In the genomic region with DNA sequence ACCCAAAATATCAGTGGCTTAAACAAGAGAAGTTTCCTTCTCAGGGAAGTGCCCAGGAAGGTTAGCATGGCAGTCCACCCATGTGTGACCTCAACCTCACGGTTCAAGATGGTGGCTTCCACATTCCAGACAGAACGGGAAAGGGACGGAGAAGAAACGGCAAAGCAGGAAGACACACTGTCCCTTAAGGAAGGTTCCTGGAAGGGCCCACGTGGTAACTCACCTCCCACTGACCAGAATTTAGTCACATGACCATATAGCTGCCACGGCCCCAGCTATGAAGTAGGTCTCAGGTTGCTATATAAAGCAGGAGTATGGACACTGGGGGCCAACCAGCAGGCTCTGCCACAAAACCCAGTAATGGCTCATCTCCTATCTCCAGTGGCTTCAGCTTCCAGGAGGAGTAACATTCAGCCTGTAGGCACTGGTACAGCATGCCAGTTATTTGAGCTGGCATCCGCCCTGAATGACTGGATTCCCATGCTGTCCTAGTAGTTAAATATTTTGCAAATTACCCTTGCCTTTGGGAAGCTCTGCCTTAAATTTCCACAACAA, we compare ENCODE assay signal across 9 cellular contexts.
DNase-seq lines count a peak whose midpoint lies in the region; ATAC-seq, FAIRE-seq and TF ChIP-seq lines count a peak whose summit lies in the region.
"Had no signal": no experiment of that assay in that cellular context is flagged by ENCODE, and none has a peak within 500 bp of the region (broad histone marks: within the 10 kb centered on the region; RNA-seq: fewer than 3 reads in every experiment).

No MANE protein-coding gene starts in this region.

- peaks cover 52% of the 10 kb centered on the region for H4K20me1 ChIP-seq in HepG2 (ENCODE audit: insufficient read depth, low read length)
- peaks cover 5% of the 10 kb centered on the region; the same call in 1 of the 2 replicates for H4K20me1 ChIP-seq in K562 (replicated peaks; ENCODE audit: control insufficient read depth, insufficient read depth, low read length)

- H3K27ac ChIP-seq in liver (ENCODE audit: low read depth in 1 of 2, low read length in 2 of 2), result peak overlapping the region; percentile 68 to 77
- no peak overlapping the region for H3K27ac ChIP-seq in HepG2 (ENCODE audit: extremely low read length, insufficient read depth, low read length)
- H3K27ac ChIP-seq in K562 (ENCODE audit: extremely low read depth, low read depth, low read length), result peak overlapping the region; percentile 23; the same call in 2 of the 3 replicates
- H3K27ac ChIP-seq in lung (ENCODE audit: low read depth in 1 of 2, low read length in 1 of 2), result peak overlapping the region; percentile 15 to 90
- peak overlapping the region; percentile 65 for H3K27ac ChIP-seq in vagina

- TF ChIP-seq POLR2A in HepG2 (IDR thresholded peaks at IDR 0.05; ENCODE audit: insufficient read depth in 1 of 2, low read depth in 2 of 2, low read length in 2 of 2) (no peak), K562 (conservative IDR thresholded peaks at IDR 0.05) (no peak), vagina (IDR thresholded peaks at IDR 0.05) (no peak)

- intact Hi-C loops in HepG2 (cut with micrococcal nuclease; ENCODE audit: unreplicated experiment) (no loop called here), K562 (cut with micrococcal nuclease) (no loop called here), vagina (cut with DNase I) (no loop called here)

- ATAC-seq in HepG2 (no peak), K562 (peak; percentile 55), lung (ENCODE audit: insufficient read depth, low FRiP score) (no peak), GM21619 (IDR thresholded peaks at IDR 0.05; ENCODE audit: unreplicated experiment) (no peak)

- no peaks in the 10 kb centered on the region for H3K9me1 ChIP-seq in K562 (ENCODE audit: control insufficient read depth, insufficient read depth, low read length)

- H3K4me2 ChIP-seq in HepG2 (ENCODE audit: low read depth, low read length) (no peak overlapping the region), K562 (ENCODE audit: insufficient read depth, low read length) (peak overlapping the region; percentile 68)

- POLR2A ChIA-PET in HepG2 (lab: Yijun Ruan, JAX) (no interaction called here), K562 (lab: Yijun Ruan, JAX) (interaction anchor here (0.5 to 1.0 kb wide), 5 partner anchors 10 to 769 kb away, joined by 3 to 5 read pairs (median 3); no protein-coding TSS in a partner anchor)

- CTCF ChIA-PET in HepG2 (lab: Yijun Ruan, JAX; ENCODE audit: low intra/inter-chr PET ratio, low total read pairs), result no interaction called here
- CTCF ChIA-PET in K562 (lab: Yijun Ruan, JAX; ENCODE audit: low intra/inter-chr PET ratio), result no interaction called here

- H3K36me3 ChIP-seq in liver (ENCODE audit: control insufficient read depth in 4 of 4, insufficient read depth in 3 of 4, low read depth in 1 of 4, low read length in 3 of 4) (no peaks in the 10 kb centered on the region), HepG2 (replicated peaks in 1 of 2; ENCODE audit: control insufficient read depth in 1 of 2, insufficient read depth in 2 of 2, low read length in 2 of 2) (no peaks in the 10 kb centered on the region; a peak in 1 of 5 replicates), K562 (ENCODE audit: control insufficient read depth, insufficient read depth, low read length) (no peaks in the 10 kb centered on the region), lung (ENCODE audit: control insufficient read depth in 2 of 2, insufficient read depth in 2 of 2, low read length in 2 of 2) (no peaks in the 10 kb centered on the region), vagina (no peaks in the 10 kb centered on the region)

- H3K4me3 ChIP-seq in liver (ENCODE audit: low read depth in 1 of 3, low read length in 3 of 3) (no peak overlapping the region), HepG2 (replicated peaks in 1 of 3; ENCODE audit: insufficient read depth in 1 of 3, low read depth in 2 of 3, low read length in 3 of 3) (no peak overlapping the region), K562 (no peak overlapping the region), lung (no peak overlapping the region), vagina (no peak overlapping the region)

- H3K9me3 ChIP-seq in liver (ENCODE audit: control insufficient read depth in 4 of 4, low read length in 3 of 4) (no peaks in the 10 kb centered on the region), HepG2 (ENCODE audit: low read length) (no peaks in the 10 kb centered on the region), K562 (replicated peaks; ENCODE audit: control insufficient read depth, insufficient read depth, low read depth, low read length) (no peaks in the 10 kb centered on the region), lung (ENCODE audit: control insufficient read depth in 2 of 2, insufficient read depth in 1 of 2, low read length in 1 of 2) (no peaks in the 10 kb centered on the region), vagina (no peaks in the 10 kb centered on the region)

- H3K4me1 ChIP-seq in liver (ENCODE audit: control insufficient read depth in 4 of 4, insufficient read depth in 4 of 4, low read length in 3 of 4), result peaks cover 22 to 56% (median 38%) of the 10 kb centered on the region in 4 donors
- peaks cover 31% of the 10 kb centered on the region for H3K4me1 ChIP-seq in HepG2 (ENCODE audit: insufficient read depth, low read length)
- peaks cover 18 to 21% of the 10 kb centered on the region in 2 experiments for H3K4me1 ChIP-seq in K562 (replicated peaks in 1 of 2; ENCODE audit: control insufficient read depth in 2 of 2, insufficient read depth in 2 of 2, low read length in 2 of 2)
- peaks cover 29 to 30% of the 10 kb centered on the region in 2 donors for H3K4me1 ChIP-seq in lung (ENCODE audit: control insufficient read depth in 2 of 2, insufficient read depth in 2 of 2, low read length in 2 of 2)
- peaks cover 100% of the 10 kb centered on the region for H3K4me1 ChIP-seq in vagina

- FAIRE-seq in HepG2 (lab: Jason Lieb, UNC) (no peak), K562 (lab: Jason Lieb, UNC) (no peak)

- H2AFZ ChIP-seq in HepG2 (ENCODE audit: low read length) (no peak overlapping the region), K562 (ENCODE audit: low read depth, low read length) (peak overlapping the region; percentile 75)

- H3K9ac ChIP-seq in liver (ENCODE audit: low read depth in 1 of 2, low read length in 2 of 2), result no peak overlapping the region
- H3K9ac ChIP-seq in HepG2 (ENCODE audit: insufficient read depth, low read depth, low read length), result no peak overlapping the region
- H3K9ac ChIP-seq in K562 (ENCODE audit: insufficient read depth in 1 of 2, low read depth in 2 of 2, low read length in 2 of 2), result peak overlapping the region; percentile 18 to 20; a peak in 3 of 4 replicates

- no peak for DNase-seq in HepG2 (ENCODE audit: low spot score)
- DNase-seq in K562 (ENCODE audit: extremely low read depth in 1 of 4, low spot score in 3 of 4), result peak; percentile 37 to 63 (median 52)
- no peak for DNase-seq in lung (ENCODE audit: low spot score)
- DNase-seq in vagina (ENCODE audit: extremely low spot score in 2 of 2), result peak in 1 of 2 donors; percentile 81
- DNase-seq in GM19240 (ENCODE audit: insufficient read length, low spot score), result no peak
- DNase-seq in NCI-H1092 treated with DMSO at 0.1 percent for 48 hours (lab: John Stamatoyannopoulos, UW), result no peak
- DNase-seq: NCI-H774 had no signal

- TF ChIP-seq EP300 in HepG2 (IDR thresholded peaks at IDR 0.05; ENCODE audit: low read depth in 2 of 2, low read length in 2 of 2), result no peak
- TF ChIP-seq EP300 in HepG2 (CRISPR knock-in tag; IDR thresholded peaks at IDR 0.05; ENCODE audit: borderline replicate concordance), result no peak
- TF ChIP-seq EP300 in K562 (IDR thresholded peaks at IDR 0.05; ENCODE audit: low read length), result no peak

- no TSS peak for BruUV-seq in HepG2 (replicated peaks; lab: Mats Ljungman, UMichigan)
- BruUV-seq in K562 (replicated peaks; lab: Mats Ljungman, UMichigan), result TSS peak; percentile 26

- WGBS in liver, result 81% methylated on average over 7 of the region's 7 CpGs
- 100% methylated on average over 6 of the region's 7 CpGs for WGBS in HepG2 (ENCODE audit: low lambda C conversion rate)
- 55% methylated on average over 7 of the region's 7 CpGs for WGBS in K562 (ENCODE audit: insufficient coverage, low coverage, missing lambda C conversion rate)
- WGBS in lung, 2 donors, result 67 to 76% methylated on average over 7 of the region's 7 CpGs

- H3K79me2 ChIP-seq in HepG2 (ENCODE audit: insufficient read depth, low read length) (peaks cover 26% of the 10 kb centered on the region), K562 (ENCODE audit: control insufficient read depth, insufficient read depth, low read length) (no peaks in the 10 kb centered on the region)

- in situ Hi-C loops in HepG2 (cut with HindIII; ENCODE audit: extremely low pct_ligation_motif_present, low pct_unique_long_range_greater_than_20kb) (no loop called here), K562 (cut with MboI) (no loop called here)

- TF ChIP-seq CTCF in liver (IDR thresholded peaks at IDR 0.05; ENCODE audit: low read depth, low read length, missing input control) (no peak), HepG2 (CRISPR knock-in tag; IDR thresholded peaks at IDR 0.05) (no peak), K562 (IDR thresholded peaks at IDR 0.05 in 2 of 3, conservative IDR thresholded peaks at IDR 0.05 in 1 of 3; ENCODE audit: insufficient read depth in 2 of 3, low read depth in 1 of 3, low read length in 3 of 3) (no peak), lung (IDR thresholded peaks at IDR 0.05; ENCODE audit: control extremely low read depth, extremely low read depth) (no peak), vagina (IDR thresholded peaks at IDR 0.05) (no peak)

- TF ChIP-seq RAD21 in liver (IDR thresholded peaks at IDR 0.05) (no peak), HepG2 (CRISPR knock-in tag; IDR thresholded peaks at IDR 0.05) (no peak), K562 (CRISPR knock-in tag; conservative IDR thresholded peaks at IDR 0.05 in 1 of 2, IDR thresholded peaks at IDR 0.05 in 1 of 2) (no peak)

- H3K27me3 ChIP-seq in liver (ENCODE audit: control insufficient read depth in 4 of 4, insufficient read depth in 4 of 4, low read length in 3 of 4) (no peaks in the 10 kb centered on the region), HepG2 (ENCODE audit: control insufficient read depth in 1 of 2, insufficient read depth in 2 of 2, low read length in 2 of 2) (no peaks in the 10 kb centered on the region), K562 (ENCODE audit: control insufficient read depth in 2 of 2, insufficient read depth in 2 of 2, low read length in 2 of 2) (no peaks in the 10 kb centered on the region), lung (ENCODE audit: control insufficient read depth, insufficient read depth) (no peaks in the 10 kb centered on the region), vagina (no peaks in the 10 kb centered on the region)

TF ChIP-seq in HepG2, 621 proteins besides CTCF, POLR2A, EP300 and RAD21 (continues in another document):
- TF ChIP-seq HOXA3 (CRISPR knock-in tag; IDR thresholded peaks at IDR 0.05) (no peak), ZNF615 (CRISPR knock-in tag; IDR thresholded peaks at IDR 0.05; ENCODE audit: borderline replicate concordance) (no peak), SMARCE1 (IDR thresholded peaks at IDR 0.05; ENCODE audit: borderline replicate concordance) (no peak)

TF ChIP-seq in K562, 482 proteins besides CTCF, POLR2A, EP300 and RAD21 (continues in another document):
- no peak for TF ChIP-seq ZFP36 (IDR thresholded peaks at IDR 0.05; ENCODE audit: low read depth, low read length, partially characterized antibody)

Comparison
In these comparisons a context has a peak if more than half of its experiments do, and no peak if none do; other contexts are left out.
1. H3K9ac ChIP-seq: peak in K562 (2 of 2); none in liver (0 of 2) and HepG2 (single experiment).
2. DNase-seq: peak in K562 (4 of 4); none in HepG2 (single experiment), lung (single experiment), GM19240 (single experiment) and NCI-H1092 treated with DMSO at 0.1 percent for 48 hours (single experiment).